Comparison of ENCODE assay signal across 24 cellular contexts in genomic region chr19:44574201-44574950, GRCh38. TPM values are rescaled to one million over a fixed set of nuclear protein-coding genes. Genes with fewer than 3 reads are reported as not detected.
DNase-seq lines count a peak whose midpoint lies in the region; ATAC-seq and TF ChIP-seq lines count a peak whose summit lies in the region.
"Had no signal": no experiment of that assay in that cellular context is flagged by ENCODE, and none has a peak within 500 bp of the region (broad histone marks: within the 10 kb centered on the region; RNA-seq: fewer than 3 reads in every experiment).

No MANE protein-coding gene starts in this region.

- peak overlapping the region; percentile 65 to 85 (median 71) for H3K27ac Mint-ChIP-seq in nephron
- no peak overlapping the region for H3K27ac Mint-ChIP-seq in activated CD4-positive, alpha-beta T cell treated with anti-CD3 and anti-CD28 coated beads for 36 hours
- H3K27ac Mint-ChIP-seq: B cell, CD14-positive monocyte had no signal

- intact Hi-C loops in A673 (cut with micrococcal nuclease; ENCODE audit: unreplicated experiment) = no loop called here
- intact Hi-C loops in activated CD4-positive, alpha-beta T cell treated with anti-CD3 and anti-CD28 coated beads for 36 hours (cut with DNase I, micrococcal nuclease) = no loop called here

- no peaks in the 10 kb centered on the region for H3K9me3 Mint-ChIP-seq in nephron
- H3K9me3 Mint-ChIP-seq in activated CD4-positive, alpha-beta T cell treated with anti-CD3 and anti-CD28 coated beads for 36 hours (ENCODE audit: low read depth) = no peaks in the 10 kb centered on the region

- ATAC-seq in HG02973 (IDR thresholded peaks at IDR 0.05; ENCODE audit: unreplicated experiment) (no peak), GM19397 (IDR thresholded peaks at IDR 0.05; ENCODE audit: unreplicated experiment) (no peak)
- no peak for ATAC-seq in activated CD4-positive, alpha-beta T cell treated with anti-CD3 and anti-CD28 coated beads for 36 hours
- ATAC-seq: HCT116 had no signal

- no peaks in the 10 kb centered on the region for H3K27me3 ChIP-seq in A673 (replicated peaks; ENCODE audit: insufficient read depth, low read depth, low read length, poor library complexity)
- H3K27me3 ChIP-seq: Peyer's patch, SJSA1 had no signal

- CTCF ChIA-PET in A673 (lab: Charles Lee) = interaction anchor here (1.0 kb wide), 1 partner anchor 8 kb away, joined by 4 read pairs; no protein-coding TSS in a partner anchor
- CTCF ChIA-PET in activated CD4-positive, alpha-beta T cell treated with anti-CD3 and anti-CD28 coated beads for 36 hours (lab: Charles Lee) = interaction anchor here (0.8 to 1.4 kb wide), 3 partner anchors 9 to 157 kb away, joined by 3 to 4 read pairs (median 3); no protein-coding TSS in a partner anchor

- no peaks in the 10 kb centered on the region for H3K27me3 Mint-ChIP-seq in nephron (ENCODE audit: low read depth)
- no peaks in the 10 kb centered on the region for H3K27me3 Mint-ChIP-seq in activated CD4-positive, alpha-beta T cell treated with anti-CD3 and anti-CD28 coated beads for 36 hours

- no peak overlapping the region for H3K4me3 ChIP-seq in A673 (ENCODE audit: low read depth, low read length, poor library complexity, severe bottlenecking)
- H3K4me3 ChIP-seq: Peyer's patch, SJSA1 had no signal

- peaks cover 30% of the 10 kb centered on the region for H3K4me1 Mint-ChIP-seq in nephron
- no peaks in the 10 kb centered on the region for H3K4me1 Mint-ChIP-seq in activated CD4-positive, alpha-beta T cell treated with anti-CD3 and anti-CD28 coated beads for 36 hours
- H3K4me1 Mint-ChIP-seq: B cell had no signal

- no peaks in the 10 kb centered on the region for H3K9me3 ChIP-seq in A673 (ENCODE audit: low read depth, low read length, poor library complexity, severe bottlenecking)
- H3K9me3 ChIP-seq: Peyer's patch, SJSA1 had no signal

- no TSS peak for BruUV-seq in A673 (replicated peaks; lab: Mats Ljungman, UMichigan)

- peaks cover 7% of the 10 kb centered on the region for H3K4me1 ChIP-seq in A673 (ENCODE audit: insufficient read depth, low read length, poor library complexity, severe bottlenecking)

- TF ChIP-seq CTCF in A673 (conservative IDR thresholded peaks at IDR 0.05; ENCODE audit: low read depth, low read length) = no peak
- TF ChIP-seq CTCF in nephron (IDR thresholded peaks at IDR 0.05; ENCODE audit: unreplicated experiment in 3 of 3) = no peak

- DNase-seq in A673 (ENCODE audit: low spot score) (no peak), OCI-M1 (lab: John Stamatoyannopoulos, UW) (peak; percentile 57), caudate nucleus (lab: John Stamatoyannopoulos, UW) (peak in 47 of 61 donors; percentile 1 to 93 (median 41))
- DNase-seq in activated naive CD4-positive, alpha-beta T cell treated with Interleukin-2 at 50 U/mL for 16 hours = no peak
- DNase-seq in activated CD4-positive, alpha-beta T cell treated with anti-CD3 and anti-CD28 coated beads for 36 hours = no peak
- DNase-seq: DMS53, GDM1, GOT3, KBM-7, MM.1S, NCI-H1092, NCI-H1436 treated with DMSO at 0.1 percent for 48 hours, NCI-H1930, NCI-H510A, NCI-H748 treated with DMSO at 0.1 percent for 48 hours, Peyer's patch had no signal

- no peaks in the 10 kb centered on the region for H3K36me3 Mint-ChIP-seq in nephron (ENCODE audit: low read depth)
- no peaks in the 10 kb centered on the region for H3K36me3 Mint-ChIP-seq in activated CD4-positive, alpha-beta T cell treated with anti-CD3 and anti-CD28 coated beads for 36 hours (ENCODE audit: low read depth)
- H3K36me3 Mint-ChIP-seq: CD14-positive monocyte had no signal

- POLR2A ChIA-PET in A673 (lab: Charles Lee; ENCODE audit: low non-redundant PET) = no interaction called here
- POLR2A ChIA-PET in activated CD4-positive, alpha-beta T cell treated with anti-CD3 and anti-CD28 coated beads for 36 hours (lab: Charles Lee) = no interaction called here

- peak overlapping the region; percentile 28 for H3K27ac ChIP-seq in A673 (ENCODE audit: low read depth, low read length, poor library complexity, severe bottlenecking)
- H3K27ac ChIP-seq in caudate nucleus (ENCODE audit: low read depth, low read length) = no peak overlapping the region
- H3K27ac ChIP-seq: Peyer's patch, SJSA1 had no signal

- H3K4me3 Mint-ChIP-seq in nephron = no peak overlapping the region
- H3K4me3 Mint-ChIP-seq in activated CD4-positive, alpha-beta T cell treated with anti-CD3 and anti-CD28 coated beads for 36 hours = no peak overlapping the region
- H3K4me3 Mint-ChIP-seq: B cell, CD14-positive monocyte had no signal

- H3K36me3 ChIP-seq in A673 (ENCODE audit: insufficient read depth, low read length, poor library complexity, severe bottlenecking) = no peaks in the 10 kb centered on the region
- H3K36me3 ChIP-seq: Peyer's patch, SJSA1 had no signal

RNA-seq across cellular contexts. Expression of gene IGSF23, which starts 39.0 kb away (rescaled TPM):
- not detected in 2 replicates for total RNA-seq in A673 (2021)
- total RNA-seq in activated CD4-positive, alpha-beta T cell treated with anti-CD3 and anti-CD28 coated beads for 36 hours = not detected
- total RNA-seq: A172, B cell had no signal

RNA-seq across cellular contexts. Expression of gene CEACAM20, which starts 44.9 kb away (rescaled TPM):
- 0.15 TPM in 1 of 2 replicates, not detected in the other for total RNA-seq in A673 (2021)
- not detected for total RNA-seq in activated CD4-positive, alpha-beta T cell treated with anti-CD3 and anti-CD28 coated beads for 36 hours
- total RNA-seq: A172, B cell had no signal

Comparison
In these comparisons a context has a peak if more than half of its experiments do, and no peak if none do; other contexts are left out.
1. DNase-seq: peak in OCI-M1 (single experiment) and caudate nucleus (47 of 61); none in A673 (single experiment), activated naive CD4-positive, alpha-beta T cell treated with Interleukin-2 at 50 U/mL for 16 hours (single experiment) and activated CD4-positive, alpha-beta T cell treated with anti-CD3 and anti-CD28 coated beads for 36 hours (single experiment).